In the genomic region with DNA sequence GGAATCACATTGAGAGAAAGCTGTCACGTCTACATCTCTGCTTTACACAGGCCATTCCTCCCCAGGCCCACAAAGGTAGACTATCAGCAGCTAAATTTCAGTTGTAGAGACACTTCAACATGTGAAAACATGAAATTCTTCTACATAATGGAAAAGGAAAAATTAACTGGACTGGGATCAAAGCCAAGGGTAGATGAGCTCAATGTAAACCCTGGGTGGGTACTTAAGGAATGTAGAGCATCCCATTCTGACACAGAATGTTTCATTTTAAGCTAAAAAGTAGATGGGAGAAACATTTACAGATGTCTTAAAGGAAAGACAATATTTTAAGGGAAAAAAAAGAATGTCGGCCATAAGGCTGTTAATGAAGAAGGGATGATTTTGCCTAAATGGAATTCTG, we compare ENCODE assay signal across 20 cellular contexts.
"Had no signal": no experiment of that assay in that cellular context is flagged by ENCODE, and none has a peak within 500 bp of the region (broad histone marks: within the 10 kb centered on the region; RNA-seq: fewer than 3 reads in every experiment).

No MANE protein-coding gene starts in this region.

- H3K9me3 Mint-ChIP-seq: activated CD4-positive, alpha-beta memory T cell treated with anti-CD3 and anti-CD28 coated beads, Interleukin-2, amount 10 ng/mL, durations not matched to agents 7 days and 5 days; memory B cell; natural killer cell; stimulated activated naive B cell treated with anti-CD40 and anti-IgM and Interleukin-4, amounts not matched to agents 10 μg/mL and 1 μg/mL and 100 μg/mL, for 72 hours; WTC11 had no signal

- DNase-seq: activated CD4-positive, alpha-beta memory T cell treated with anti-CD3 and anti-CD28 coated beads, Interleukin-2, amount 10 ng/mL, durations not matched to agents 7 days and 5 days; activated CD4-positive, alpha-beta T cell treated with anti-CD3 and anti-CD28 coated beads for 48 hours; activated CD8-positive, alpha-beta memory T cell treated with anti-CD3 and anti-CD28 coated beads, Interleukin-2, amount 10 ng/mL, durations not matched to agents 7 days and 5 days; amniotic stem cell; dorsolateral prefrontal cortex; gastrocnemius medialis; heart left ventricle; natural killer cell; pancreas; spleen; stimulated activated CD4-positive, alpha-beta T cell treated with anti-CD3 and anti-CD28 coated beads, Interleukin-4, amount 100 ng/mL, for 4 hours; stimulated activated naive B cell treated with anti-CD40 and anti-IgM and Interleukin-4, amounts not matched to agents 10 μg/mL and 1 μg/mL and 100 μg/mL, for 72 hours; upper lobe of left lung had no signal

- H3K27ac ChIP-seq: dorsolateral prefrontal cortex, epithelial cell of prostate, gastrocnemius medialis, heart left ventricle, neutrophil, pancreas, spleen, upper lobe of left lung had no signal

- ATAC-seq: activated CD8-positive, alpha-beta memory T cell treated with anti-CD3 and anti-CD28 coated beads, Interleukin-2, amount 10 ng/mL, durations not matched to agents 7 days and 5 days; gastrocnemius medialis; heart left ventricle; natural killer cell; pancreas; sciatic nerve; stimulated activated naive B cell treated with anti-CD40 and anti-IgM and Interleukin-4, amounts not matched to agents 10 μg/mL and 1 μg/mL and 100 μg/mL, for 72 hours; WTC11 had no signal

- H3K27me3 Mint-ChIP-seq: activated CD4-positive, alpha-beta memory T cell treated with anti-CD3 and anti-CD28 coated beads, Interleukin-2, amount 10 ng/mL, durations not matched to agents 7 days and 5 days; activated CD8-positive, alpha-beta memory T cell treated with anti-CD3 and anti-CD28 coated beads, Interleukin-2, amount 10 ng/mL, durations not matched to agents 7 days and 5 days; activated naive CD8-positive, alpha-beta T cell; memory B cell; stimulated activated naive B cell treated with anti-CD40 and anti-IgM and Interleukin-4, amounts not matched to agents 10 μg/mL and 1 μg/mL and 100 μg/mL, for 72 hours had no signal

- H3K36me3 Mint-ChIP-seq: natural killer cell had no signal

- H3K27ac Mint-ChIP-seq: activated CD4-positive, alpha-beta memory T cell treated with anti-CD3 and anti-CD28 coated beads, Interleukin-2, amount 10 ng/mL, durations not matched to agents 7 days and 5 days; activated CD8-positive, alpha-beta memory T cell treated with anti-CD3 and anti-CD28 coated beads, Interleukin-2, amount 10 ng/mL, durations not matched to agents 7 days and 5 days; activated naive CD8-positive, alpha-beta T cell; natural killer cell; stimulated activated naive B cell treated with anti-CD40 and anti-IgM and Interleukin-4, amounts not matched to agents 10 μg/mL and 1 μg/mL and 100 μg/mL, for 72 hours; WTC11 had no signal

- H3K4me1 Mint-ChIP-seq: activated CD4-positive, alpha-beta memory T cell treated with anti-CD3 and anti-CD28 coated beads, Interleukin-2, amount 10 ng/mL, durations not matched to agents 7 days and 5 days; activated CD8-positive, alpha-beta memory T cell treated with anti-CD3 and anti-CD28 coated beads, Interleukin-2, amount 10 ng/mL, durations not matched to agents 7 days and 5 days; memory B cell; natural killer cell; stimulated activated naive B cell treated with anti-CD40 and anti-IgM and Interleukin-4, amounts not matched to agents 10 μg/mL and 1 μg/mL and 100 μg/mL, for 72 hours had no signal

- H3K4me3 ChIP-seq: dorsolateral prefrontal cortex, gastrocnemius medialis, heart left ventricle, pancreas, spleen, thoracic aorta, upper lobe of left lung had no signal

- H3K4me3 Mint-ChIP-seq: activated CD4-positive, alpha-beta memory T cell treated with anti-CD3 and anti-CD28 coated beads, Interleukin-2, amount 10 ng/mL, durations not matched to agents 7 days and 5 days; activated CD8-positive, alpha-beta memory T cell treated with anti-CD3 and anti-CD28 coated beads, Interleukin-2, amount 10 ng/mL, durations not matched to agents 7 days and 5 days; activated naive CD8-positive, alpha-beta T cell; memory B cell; natural killer cell; stimulated activated naive B cell treated with anti-CD40 and anti-IgM and Interleukin-4, amounts not matched to agents 10 μg/mL and 1 μg/mL and 100 μg/mL, for 72 hours; WTC11 had no signal
